In genomic region chr2:240182966-240183365, GRCh38 we compare ENCODE assay signal across 20 cellular contexts. TPM values are rescaled to one million over a fixed set of nuclear protein-coding genes. Genes with fewer than 3 reads are reported as not detected.
DNase-seq lines count a peak whose midpoint lies in the region; ATAC-seq and TF ChIP-seq lines count a peak whose summit lies in the region.
"Had no signal": no experiment of that assay in that cellular context is flagged by ENCODE, and none has a peak within 500 bp of the region (broad histone marks: within the 10 kb centered on the region; RNA-seq: fewer than 3 reads in every experiment).

No MANE protein-coding gene starts in this region.

- TF ChIP-seq CTCF in WERI-Rb-1 (IDR thresholded peaks at IDR 0.05; ENCODE audit: low read depth, low read length) (no peak), suprapubic skin (IDR thresholded peaks at IDR 0.05) (no peak), RWPE1 (conservative IDR thresholded peaks at IDR 0.05; ENCODE audit: low read depth) (no peak)

- H3K4me1 ChIP-seq in suprapubic skin = no peaks in the 10 kb centered on the region

- TF ChIP-seq POLR2A in suprapubic skin (IDR thresholded peaks at IDR 0.05) = no peak

- peak overlapping the region; percentile 83 for H3K27ac ChIP-seq in WERI-Rb-1
- H3K27ac ChIP-seq in suprapubic skin = no peak overlapping the region
- no peak overlapping the region for H3K27ac ChIP-seq in RWPE1

- WGBS in suprapubic skin = 78% methylated on average over 3 of the region's 6 CpGs

- H3K4me3 ChIP-seq in WERI-Rb-1 (ENCODE audit: low read depth, low read length) (no peak overlapping the region), suprapubic skin (no peak overlapping the region)
- H3K4me3 ChIP-seq: GM23338 had no signal

- TF ChIP-seq EP300 in suprapubic skin (IDR thresholded peaks at IDR 0.05) = no peak

- CTCF ChIA-PET in RWPE1 (lab: Yijun Ruan, JAX) = no interaction called here

- peak; percentile 66 for DNase-seq in NCI-H2171 treated with DMSO at 0.1 percent for 48 hours (lab: John Stamatoyannopoulos, UW)
- DNase-seq in NCI-H2171 (lab: John Stamatoyannopoulos, UW) = no peak
- no peak for DNase-seq in WERI-Rb-1
- peak; percentile 9 for DNase-seq in iris pigment epithelial cell (ENCODE audit: low read depth)
- peak; percentile 44 to 45 for DNase-seq in suprapubic skin (ENCODE audit: low spot score in 2 of 2)
- DNase-seq in RWPE1 (ENCODE audit: low spot score) = no peak
- DNase-seq in activated CD4-positive, alpha-beta T cell treated with anti-CD3 and anti-CD28 coated beads for 1 hour = no peak
- DNase-seq: 8988T, DND-41, HCEC 1CT, Karpas-422, NCI-H1417 treated with DMSO at 0.1 percent for 48 hours, NCI-H2029, NCI-H446, NCI-H526 treated with DMSO at 0.1 percent for 48 hours, Right ventricle myocardium superior had no signal

- peaks cover 2% of the 10 kb centered on the region for H3K9me3 ChIP-seq in WERI-Rb-1 (ENCODE audit: severe bottlenecking)
- no peaks in the 10 kb centered on the region for H3K9me3 ChIP-seq in suprapubic skin

- POLR2A ChIA-PET in RWPE1 (lab: Yijun Ruan, JAX; ENCODE audit: low non-redundant PET) = no interaction called here

- no peak for ATAC-seq in GM21529 (IDR thresholded peaks at IDR 0.05; ENCODE audit: unreplicated experiment)
- ATAC-seq: GM23338, Panc1 had no signal

- H3K27me3 ChIP-seq in WERI-Rb-1 (ENCODE audit: insufficient read depth, low read depth, severe bottlenecking) (no peaks in the 10 kb centered on the region), suprapubic skin (peaks cover 43% of the 10 kb centered on the region)

- H3K36me3 ChIP-seq in WERI-Rb-1 = no peaks in the 10 kb centered on the region
- no peaks in the 10 kb centered on the region for H3K36me3 ChIP-seq in suprapubic skin

RNA-seq across cellular contexts. Expression of gene OTOS, which starts 42.5 kb away (rescaled TPM):
- not detected for total RNA-seq in suprapubic skin
- total RNA-seq: GM23338, MCF 10A, Right ventricle myocardium superior had no signal

RNA-seq across cellular contexts. Expression of gene COPS9, which starts 46.9 kb away (rescaled TPM):
- total RNA-seq in suprapubic skin = 100 to 1,000 TPM in 3 of 4 donors, 10 to 100 TPM in 1; 30.6 to 178 (median 143) TPM

Comparison
In these comparisons a context has a peak if more than half of its experiments do, and no peak if none do; other contexts are left out.
1. DNase-seq: peak in NCI-H2171 treated with DMSO at 0.1 percent for 48 hours (single experiment), iris pigment epithelial cell (single experiment) and suprapubic skin (2 of 2); none in NCI-H2171 (single experiment), WERI-Rb-1 (single experiment), RWPE1 (single experiment) and activated CD4-positive, alpha-beta T cell treated with anti-CD3 and anti-CD28 coated beads for 1 hour (single experiment).